Comparison of ENCODE assay signal across 20 cellular contexts in genomic region chr18:50757358-50757757, GRCh38.
"Had no signal": no experiment of that assay in that cellular context is flagged by ENCODE, and none has a peak within 500 bp of the region (broad histone marks: within the 10 kb centered on the region; RNA-seq: fewer than 3 reads in every experiment).

No MANE protein-coding gene starts in this region.

- H3K27me3 ChIP-seq: brain microvascular endothelial cell, gastroesophageal sphincter, hepatocyte, stomach, tibial artery had no signal

- H3K9me3 ChIP-seq: gastroesophageal sphincter, stomach, tibial artery had no signal

- H3K79me2 ChIP-seq: hepatocyte had no signal

- H3K4me1 ChIP-seq: stomach had no signal

- H3K4me3 ChIP-seq: gastroesophageal sphincter, hepatocyte, smooth muscle cell, stomach, tibial artery had no signal

- H2AFZ ChIP-seq: hepatocyte had no signal

- DNase-seq: activated CD4-positive, alpha-beta memory T cell treated with anti-CD3 and anti-CD28 coated beads, Interleukin-2, amount 10 ng/mL, durations not matched to agents 7 days and 5 days; activated CD4-positive, alpha-beta T cell treated with anti-CD3 and anti-CD28 coated beads for 1 hour; activated CD4-positive, alpha-beta T cell treated with anti-CD3 and anti-CD28 coated beads, Interleukin-2, amount 10 ng/mL, durations not matched to agents 7 days and 5 days; activated CD8-positive, alpha-beta memory T cell treated with anti-CD3 and anti-CD28 coated beads, Interleukin-2, amount 50 U/mL, for 48 hours; activated gamma-delta T cell; activated naive CD4-positive, alpha-beta T cell treated with anti-CD3 and anti-CD28 coated beads, Interleukin-2, amount 10 ng/mL, durations not matched to agents 7 days and 5 days; activated naive CD8-positive, alpha-beta T cell treated with anti-CD3 and anti-CD28 coated beads, Interleukin-2, amount 10 ng/mL, durations not matched to agents 7 days and 5 days; activated T-cell treated with anti-CD3 and anti-CD28 coated beads, Interleukin-2, amount 50 U/mL, for 24 hours; brain microvascular endothelial cell; left colon; mammary epithelial cell; stimulated activated CD4-positive, alpha-beta T cell treated with anti-CD3 and anti-CD28 coated beads, Interleukin-1b, Interleukin-23, amount 100 ng/mL, for 48 hours; stimulated activated naive B cell treated with anti-CD40 and anti-IgM and Interleukin-4, amounts not matched to agents 10 μg/mL and 1 μg/mL and 100 μg/mL, for 72 hours; stomach; T-helper 2 cell had no signal

- H3K4me2 ChIP-seq: hepatocyte, smooth muscle cell had no signal

- H3K36me3 ChIP-seq: brain microvascular endothelial cell, gastroesophageal sphincter, stomach, tibial artery had no signal

- ATAC-seq: gastroesophageal sphincter; stimulated activated naive B cell treated with anti-CD40 and anti-IgM and Interleukin-4, amounts not matched to agents 10 μg/mL and 1 μg/mL and 100 μg/mL, for 72 hours; WTC11 had no signal

- H3K27ac ChIP-seq: brain microvascular endothelial cell, gastroesophageal sphincter, hepatocyte, stomach had no signal
